22 cellular contexts compared by ENCODE assay signal in the genomic region with DNA sequence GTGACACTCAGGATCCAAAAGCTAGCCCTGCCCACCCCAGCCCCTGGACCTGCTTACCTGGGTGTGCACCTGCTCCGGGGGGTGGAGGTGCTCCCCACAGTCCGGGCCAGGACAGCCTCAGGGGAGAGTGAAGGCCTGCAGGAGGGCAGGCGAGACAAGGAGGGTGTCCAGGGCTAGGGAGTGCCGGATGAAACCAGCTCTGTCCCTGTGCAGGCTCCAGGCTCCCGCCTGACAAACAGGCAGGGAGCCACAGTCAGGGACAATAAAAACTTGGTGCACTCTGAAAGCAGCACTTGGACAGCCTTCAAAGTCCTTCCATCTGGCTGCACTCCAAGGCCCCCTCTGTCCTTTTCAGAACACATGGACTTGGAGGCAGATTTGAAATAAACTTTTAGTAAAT. TPM values are rescaled to one million over a fixed set of nuclear protein-coding genes. Genes with fewer than 3 reads are reported as not detected.
DNase-seq lines count a peak whose midpoint lies in the region; ATAC-seq and TF ChIP-seq lines count a peak whose summit lies in the region.
"Had no signal": no experiment of that assay in that cellular context is flagged by ENCODE, and none has a peak within 500 bp of the region (broad histone marks: within the 10 kb centered on the region; RNA-seq: fewer than 3 reads in every experiment).

No MANE protein-coding gene starts in this region.

- 0 out of 2 replicates have a peak overlapping the region, but pooled peaks have one; percentile 13 for H3K4me2 ChIP-seq in DND-41 (ENCODE audit: insufficient read depth, low read length)
- peak overlapping the region; percentile 74; the same call in 1 of the 2 replicates for H3K4me2 ChIP-seq in OCI-LY7 (ENCODE audit: low read length)
- H3K4me2 ChIP-seq in mammary epithelial cell (ENCODE audit: insufficient read depth, low read depth, low read length) = no peak overlapping the region

- no peak for ATAC-seq in DND-41 (ENCODE audit: insufficient read depth, low read depth)
- no peak for ATAC-seq in GM18907 (IDR thresholded peaks at IDR 0.05; ENCODE audit: unreplicated experiment)
- ATAC-seq: esophagus mucosa; naive thymus-derived CD8-positive, alpha-beta T cell; psoas muscle had no signal

- no peak overlapping the region for H3K27ac ChIP-seq in DND-41 (ENCODE audit: low read length)
- H3K27ac ChIP-seq in OCI-LY7 (ENCODE audit: low read depth, low read length, poor library complexity, severe bottlenecking) = no peak overlapping the region
- H3K27ac ChIP-seq in mammary epithelial cell (ENCODE audit: insufficient read depth, low read depth, low read length) = no peak overlapping the region
- peak overlapping the region; percentile 54 for H3K27ac ChIP-seq in prostate gland
- H3K27ac ChIP-seq: psoas muscle, SJSA1, spleen, tibial artery had no signal

- H3K36me3 ChIP-seq in DND-41 (ENCODE audit: insufficient read depth, low read length) (peaks cover 77% of the 10 kb centered on the region), OCI-LY7 (ENCODE audit: insufficient read depth, low read length) (peaks cover 79% of the 10 kb centered on the region), mammary epithelial cell (ENCODE audit: insufficient read depth, low read length) (peaks cover 6% of the 10 kb centered on the region), prostate gland (no peaks in the 10 kb centered on the region)
- H3K36me3 ChIP-seq: tibial artery had no signal

- no peaks in the 10 kb centered on the region for H3K9me2 ChIP-seq in OCI-LY7 (ENCODE audit: insufficient read depth, low read length)

- intact Hi-C loops in OCI-LY7 (cut with micrococcal nuclease; ENCODE audit: unreplicated experiment) = no loop called here
- intact Hi-C loops in mammary epithelial cell (cut with micrococcal nuclease) = no loop called here
- intact Hi-C loops in prostate gland (cut with DNase I) = no loop called here

- H3K4me3 ChIP-seq in DND-41 (ENCODE audit: low read depth in 1 of 2, low read length in 2 of 2) (no peak overlapping the region), OCI-LY7 (ENCODE audit: low read depth, low read length, poor library complexity, severe bottlenecking) (no peak overlapping the region), mammary epithelial cell (replicated peaks in 1 of 3; ENCODE audit: insufficient read depth in 1 of 3, low read depth in 2 of 3, low read length in 3 of 3) (no peak overlapping the region), prostate gland (no peak overlapping the region)
- H3K4me3 ChIP-seq: MG63, psoas muscle, SJSA1, spleen, tibial artery had no signal

- in situ Hi-C loops in mammary epithelial cell (cut with MboI; ENCODE audit: low sequenced_read_pairs in 2 of 2) = no loop called here

- BruUV-seq in OCI-LY7 (replicated peaks; lab: Mats Ljungman, UMichigan) = no TSS peak
- BruUV-seq in mammary epithelial cell (replicated peaks; lab: Mats Ljungman, UMichigan) = TSS peak; percentile 58

- H2AFZ ChIP-seq in DND-41 (ENCODE audit: low read depth, low read length) (no peak overlapping the region), OCI-LY7 (ENCODE audit: low read length) (no peak overlapping the region), mammary epithelial cell (ENCODE audit: low read depth, low read length) (no peak overlapping the region)

- peaks cover 77% of the 10 kb centered on the region for H4K20me1 ChIP-seq in DND-41 (ENCODE audit: insufficient read depth, low read length)
- peaks cover 6% of the 10 kb centered on the region; the same call in 1 of the 2 replicates for H4K20me1 ChIP-seq in OCI-LY7 (ENCODE audit: insufficient read depth, low read length)
- peaks cover 4% of the 10 kb centered on the region for H4K20me1 ChIP-seq in mammary epithelial cell (ENCODE audit: insufficient read depth, low read length)

- peaks cover 70% of the 10 kb centered on the region for H3K4me1 ChIP-seq in DND-41 (ENCODE audit: insufficient read depth, low read length)
- H3K4me1 ChIP-seq in OCI-LY7 (ENCODE audit: insufficient read depth, low read length, poor library complexity, severe bottlenecking) = peaks cover 38% of the 10 kb centered on the region
- H3K4me1 ChIP-seq in mammary epithelial cell (ENCODE audit: insufficient read depth, low read length) = peaks cover 39% of the 10 kb centered on the region
- H3K4me1 ChIP-seq in prostate gland (replicated peaks) = peaks cover 37% of the 10 kb centered on the region

- 76% methylated on average over 5 of the region's 5 CpGs for WGBS in mammary epithelial cell (ENCODE audit: low coverage, missing lambda C conversion rate)
- WGBS in prostate gland = 27% methylated on average over 5 of the region's 5 CpGs

- H3K79me2 ChIP-seq in DND-41 (ENCODE audit: insufficient read depth, low read length) (peaks cover 75% of the 10 kb centered on the region), OCI-LY7 (ENCODE audit: insufficient read depth, low read depth, low read length) (peaks cover 8% of the 10 kb centered on the region; the same call in 1 of the 2 replicates), mammary epithelial cell (ENCODE audit: insufficient read depth, low read length) (peaks cover 36% of the 10 kb centered on the region)

- no peak for TF ChIP-seq POLR2A in prostate gland (IDR thresholded peaks at IDR 0.05)

- no peak overlapping the region for H3K9ac ChIP-seq in DND-41 (ENCODE audit: low read depth, low read length)
- H3K9ac ChIP-seq in mammary epithelial cell (ENCODE audit: insufficient read depth, low read length) = no peak overlapping the region

- dilution Hi-C loops in mammary epithelial cell (cut with HindIII; ENCODE audit: low sequenced_read_pairs) = loop anchor here (5.0 kb wide), 2 partner anchors 44 to 51 kb away; a partner anchor contains a TSS

- POLR2A ChIA-PET in OCI-LY7 (lab: Charles Lee) = no interaction called here

- TF ChIP-seq CTCF in DND-41 (IDR thresholded peaks at IDR 0.05; ENCODE audit: borderline replicate concordance, extremely low read depth, low read length, poor library complexity, severe bottlenecking) (no peak), OCI-LY7 (conservative IDR thresholded peaks at IDR 0.05; ENCODE audit: low read length) (no peak), mammary epithelial cell (conservative IDR thresholded peaks at IDR 0.05 in 1 of 2, IDR thresholded peaks at IDR 0.05 in 1 of 2; ENCODE audit: extremely low read depth in 1 of 2, insufficient read depth in 1 of 2, low read depth in 1 of 2, low read length in 2 of 2) (no peak), prostate gland (IDR thresholded peaks at IDR 0.05) (no peak)

- H3K27me3 ChIP-seq in DND-41 (ENCODE audit: insufficient read depth, low read length, poor library complexity) (no peaks in the 10 kb centered on the region), mammary epithelial cell (ENCODE audit: insufficient read depth, low read length) (no peaks in the 10 kb centered on the region), prostate gland (replicated peaks; ENCODE audit: insufficient read depth) (no peaks in the 10 kb centered on the region)
- H3K27me3 ChIP-seq: MG63, SJSA1 had no signal

- CTCF ChIA-PET in OCI-LY7 (lab: Charles Lee; ENCODE audit: unreplicated experiment) (no interaction called here), mammary epithelial cell (lab: Charles Lee; ENCODE audit: low non-redundant PET) (no interaction called here)

- H3K9me3 ChIP-seq in DND-41 (ENCODE audit: insufficient read depth, low read length, severe bottlenecking) (no peaks in the 10 kb centered on the region), OCI-LY7 (ENCODE audit: low read length) (no peaks in the 10 kb centered on the region), mammary epithelial cell (replicated peaks; ENCODE audit: insufficient read depth, low read length) (no peaks in the 10 kb centered on the region), prostate gland (no peaks in the 10 kb centered on the region)
- H3K9me3 ChIP-seq: MG63, psoas muscle, SJSA1, spleen, tibial artery had no signal

- no peak for DNase-seq in DND-41
- no peak for DNase-seq in OCI-LY7 (ENCODE audit: low spot score)
- DNase-seq in mammary epithelial cell = no peak
- peak; percentile 70 for DNase-seq in prostate gland (ENCODE audit: low spot score)
- DNase-seq in COLO668 (lab: John Stamatoyannopoulos, UW; ENCODE audit: unreplicated experiment) = no peak
- no peak for DNase-seq in OCI-M2 (lab: John Stamatoyannopoulos, UW; ENCODE audit: unreplicated experiment)
- DNase-seq: activated CD4-positive, alpha-beta T cell treated with anti-CD3 and anti-CD28 coated beads, Interleukin-2, amount 10 ng/mL, durations not matched to agents 7 days and 5 days; activated naive CD4-positive, alpha-beta T cell treated with anti-CD3 and anti-CD28 coated beads, Interleukin-2, amount 50 U/mL, for 16 hours; CD4-positive, alpha-beta T cell; EL; immature natural killer cell; MG63; naive thymus-derived CD8-positive, alpha-beta T cell; NCI-H1694; psoas muscle; spleen; tibial artery had no signal

RNA-seq across cellular contexts. Expression of a gene that starts 3.9 kb away (rescaled TPM):
- 38.1 and 49.1 TPM in 2 replicates for total RNA-seq in OCI-LY7 (2014; rRNA removed; shearing (Covaris generic))
- total RNA-seq in OCI-LY7 (2022) = 59.7 and 67.4 TPM in 2 replicates
- 10 to 100 TPM in 1 of 2 donors, 1 to 10 TPM in 1; 6.8 to 21.6 TPM for total RNA-seq in mammary epithelial cell
- 24.1 TPM for polyA plus RNA-seq in mammary epithelial cell
- 15.3 TPM for polyA minus RNA-seq in mammary epithelial cell
- 10 to 100 TPM in 1 of 2 donors, 1 to 10 TPM in 1; 9.1 to 25.1 TPM for total RNA-seq in prostate gland

RNA-seq across cellular contexts. Expression of a gene that starts 7.2 kb away (rescaled TPM):
- 80.2 and 104 TPM in 2 replicates for total RNA-seq in OCI-LY7 (2014; rRNA removed; shearing (Covaris generic))
- total RNA-seq in OCI-LY7 (2022) (195 and 197 TPM in 2 replicates), mammary epithelial cell (10 to 100 TPM in 1 of 2 donors, 1 to 10 TPM in 1; 4.2 to 67.2 TPM), prostate gland (10 to 100 TPM in 1 of 2 donors, 1 to 10 TPM in 1; 4.1 to 25.5 TPM)
- polyA plus RNA-seq in mammary epithelial cell = 44.5 TPM
- polyA minus RNA-seq in mammary epithelial cell = 37.9 TPM
- total RNA-seq: naive thymus-derived CD8-positive, alpha-beta T cell had no signal

RNA-seq across cellular contexts. Expression of a gene that starts 9.0 kb away (rescaled TPM):
- total RNA-seq in OCI-LY7 (2014; rRNA removed; shearing (Covaris generic)) = 0.09 and 0.28 TPM in 2 replicates
- total RNA-seq in OCI-LY7 (2022) (0.31 TPM in 1 of 2 replicates, not detected in the other), mammary epithelial cell (under 1 TPM; 0.33 to 0.96 TPM), prostate gland (1 to 10 TPM; 1.4 to 4.0 TPM)
- polyA plus RNA-seq in mammary epithelial cell = 0.99 TPM
- polyA minus RNA-seq in mammary epithelial cell = not detected
- total RNA-seq: CD4-positive, alpha-beta T cell; glomerular endothelial cell; naive thymus-derived CD8-positive, alpha-beta T cell; psoas muscle; SJSA1 had no signal
- polyA plus RNA-seq: immature natural killer cell; naive thymus-derived CD8-positive, alpha-beta T cell had no signal

RNA-seq across cellular contexts. Expression of a gene that starts 39.6 kb away (rescaled TPM):
- 0.44 TPM in 1 of 2 replicates, not detected in the other for total RNA-seq in OCI-LY7 (2014; rRNA removed; shearing (Covaris generic))
- total RNA-seq in OCI-LY7 (2022) = 0.42 and 0.59 TPM in 2 replicates
- not detected for total RNA-seq in mammary epithelial cell
- not detected for polyA plus RNA-seq in mammary epithelial cell
- polyA minus RNA-seq in mammary epithelial cell = not detected
- under 1 TPM in 1 of 2 donors, not detected in 1; 0.91 TPM for total RNA-seq in prostate gland
- total RNA-seq: activated CD4-positive, alpha-beta T cell treated with anti-CD3 and anti-CD28 coated beads, Interleukin-2, amount 10 ng/mL, durations not matched to agents 7 days and 5 days; CD4-positive, alpha-beta T cell; esophagus mucosa; glomerular endothelial cell; naive thymus-derived CD8-positive, alpha-beta T cell; SJSA1 had no signal
- polyA plus RNA-seq: immature natural killer cell; naive thymus-derived CD8-positive, alpha-beta T cell had no signal

RNA-seq across cellular contexts. Expression of a gene that starts 44.9 kb away (rescaled TPM):
- not detected in 2 replicates for total RNA-seq in OCI-LY7 (2014; rRNA removed; shearing (Covaris generic))
- total RNA-seq in OCI-LY7 (2022) = not detected in 2 replicates
- not detected for total RNA-seq in mammary epithelial cell
- 0.08 TPM for polyA plus RNA-seq in mammary epithelial cell
- polyA minus RNA-seq in mammary epithelial cell = not detected
- total RNA-seq in prostate gland = under 1 TPM in 1 of 2 donors, not detected in 1; 0.14 TPM
- total RNA-seq: activated CD4-positive, alpha-beta T cell treated with anti-CD3 and anti-CD28 coated beads, Interleukin-2, amount 10 ng/mL, durations not matched to agents 7 days and 5 days; CD4-positive, alpha-beta T cell; esophagus mucosa; lower leg skin; naive thymus-derived CD8-positive, alpha-beta T cell; psoas muscle; SJSA1; spleen had no signal
- polyA plus RNA-seq: immature natural killer cell; naive thymus-derived CD8-positive, alpha-beta T cell; spleen had no signal

Comparison
In these comparisons a context has a peak if more than half of its experiments do, and no peak if none do; other contexts are left out.
1. H3K27ac ChIP-seq: peak in prostate gland (2 of 2); none in DND-41 (single experiment), OCI-LY7 (single experiment) and mammary epithelial cell (single experiment).